Comparison of ENCODE assay signal across 20 cellular contexts in the genomic region with DNA sequence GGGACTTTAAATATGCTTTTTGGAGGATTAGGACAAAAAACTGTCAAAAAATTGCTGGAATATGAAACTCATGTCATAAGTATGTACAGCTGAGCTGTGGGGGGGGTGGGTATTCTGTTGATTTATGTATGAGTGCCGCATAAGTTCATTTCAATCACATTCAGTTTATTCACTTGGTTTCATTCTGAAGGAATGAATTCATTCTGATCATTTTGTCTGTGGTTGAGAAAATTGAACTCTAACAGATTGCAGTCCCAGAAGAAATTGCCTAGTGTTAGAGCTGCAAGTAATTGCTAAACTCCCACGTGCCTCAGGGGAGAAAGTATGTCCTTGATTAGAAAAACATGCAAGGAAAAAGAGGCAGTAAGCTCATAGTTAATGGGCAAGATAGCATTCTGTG.
DNase-seq lines count a peak whose midpoint lies in the region; ATAC-seq and TF ChIP-seq lines count a peak whose summit lies in the region.
"Had no signal": no experiment of that assay in that cellular context is flagged by ENCODE, and none has a peak within 500 bp of the region (broad histone marks: within the 10 kb centered on the region; RNA-seq: fewer than 3 reads in every experiment).

No MANE protein-coding gene starts in this region.

- CTCF ChIA-PET in activated CD8-positive, alpha-beta T cell treated with anti-CD3 and anti-CD28 coated beads, Interleukin-2, amount 10 ng/mL, durations not matched to agents 7 days and 5 days (lab: Charles Lee): no interaction called here

- H3K27me3 ChIP-seq in osteoblast (ENCODE audit: insufficient read depth, low read length) (no peaks in the 10 kb centered on the region), right atrium auricular region (no peaks in the 10 kb centered on the region)
- H3K27me3 ChIP-seq: neural progenitor cell had no signal

- no peaks in the 10 kb centered on the region for H3K36me3 ChIP-seq in osteoblast (ENCODE audit: insufficient read depth, low read length)
- H3K36me3 ChIP-seq in right atrium auricular region: no peaks in the 10 kb centered on the region
- H3K36me3 ChIP-seq: neural progenitor cell had no signal

- H2AFZ ChIP-seq in osteoblast (ENCODE audit: low read length): peak overlapping the region; percentile 11
- H2AFZ ChIP-seq: neural progenitor cell had no signal

- H3K4me1 ChIP-seq in osteoblast (ENCODE audit: insufficient read depth, low read length): peaks cover 11% of the 10 kb centered on the region
- no peaks in the 10 kb centered on the region for H3K4me1 ChIP-seq in right atrium auricular region
- H3K4me1 ChIP-seq: neural progenitor cell had no signal

- ATAC-seq in SK-N-SH treated with all-trans-retinoic acid at 6 μM for 48 hours: peak; percentile 60
- ATAC-seq in activated CD8-positive, alpha-beta T cell treated with anti-CD3 and anti-CD28 coated beads, Interleukin-2, amount 10 ng/mL, durations not matched to agents 7 days and 5 days: no peak
- no peak for ATAC-seq in HG03565 (IDR thresholded peaks at IDR 0.05; ENCODE audit: unreplicated experiment)
- ATAC-seq: activated naive CD8-positive, alpha-beta T cell treated with anti-CD3 and anti-CD28 coated beads, Interleukin-2, amount 50 U/mL, for 24 hours; sciatic nerve; WTC11 had no signal

- no peak for TF ChIP-seq CTCF in fibroblast of pulmonary artery (IDR thresholded peaks at IDR 0.05; ENCODE audit: low read length, missing control alignments)
- TF ChIP-seq CTCF in osteoblast (IDR thresholded peaks at IDR 0.05; ENCODE audit: extremely low read depth, low read depth, low read length): no peak
- TF ChIP-seq CTCF in right atrium auricular region (IDR thresholded peaks at IDR 0.05): no peak

- POLR2A ChIA-PET in activated CD8-positive, alpha-beta T cell treated with anti-CD3 and anti-CD28 coated beads, Interleukin-2, amount 10 ng/mL, durations not matched to agents 7 days and 5 days (lab: Charles Lee): no interaction called here

- H3K4me3 ChIP-seq in fibroblast of pulmonary artery (replicated peaks; ENCODE audit: low read depth, low read length) (no peak overlapping the region), osteoblast (ENCODE audit: insufficient read depth, low read length) (no peak overlapping the region), right atrium auricular region (no peak overlapping the region)
- H3K4me3 ChIP-seq: neural progenitor cell had no signal

- no peaks in the 10 kb centered on the region for H3K27me3 Mint-ChIP-seq in activated CD8-positive, alpha-beta T cell treated with anti-CD3 and anti-CD28 coated beads, Interleukin-2, amount 10 ng/mL, durations not matched to agents 7 days and 5 days (ENCODE audit: low read depth)
- H3K27me3 Mint-ChIP-seq: activated naive CD8-positive, alpha-beta T cell treated with anti-CD3 and anti-CD28 coated beads, Interleukin-2, amount 50 U/mL, for 24 hours had no signal

- H3K4me1 Mint-ChIP-seq in activated CD8-positive, alpha-beta T cell treated with anti-CD3 and anti-CD28 coated beads, Interleukin-2, amount 10 ng/mL, durations not matched to agents 7 days and 5 days (ENCODE audit: low read depth): no peaks in the 10 kb centered on the region
- H3K4me1 Mint-ChIP-seq: activated naive CD8-positive, alpha-beta T cell treated with anti-CD3 and anti-CD28 coated beads, Interleukin-2, amount 50 U/mL, for 24 hours; neural progenitor cell; WTC11 had no signal

- no peak overlapping the region for H3K4me3 Mint-ChIP-seq in activated CD8-positive, alpha-beta T cell treated with anti-CD3 and anti-CD28 coated beads, Interleukin-2, amount 10 ng/mL, durations not matched to agents 7 days and 5 days
- H3K4me3 Mint-ChIP-seq: activated naive CD8-positive, alpha-beta T cell treated with anti-CD3 and anti-CD28 coated beads, Interleukin-2, amount 50 U/mL, for 24 hours; neural progenitor cell; T-helper 1 cell treated with Interleukin-12 subunit alpha and Interleukin-12 subunit beta and Interleukin-4 antibody, amounts not matched to agents 30 μg/mL and 1 μg/mL, for 36 hours; WTC11 had no signal

- H3K36me3 Mint-ChIP-seq in activated CD8-positive, alpha-beta T cell treated with anti-CD3 and anti-CD28 coated beads, Interleukin-2, amount 10 ng/mL, durations not matched to agents 7 days and 5 days (ENCODE audit: low read depth): no peaks in the 10 kb centered on the region
- H3K36me3 Mint-ChIP-seq: neural progenitor cell, WTC11 had no signal

- H3K27ac ChIP-seq in osteoblast (ENCODE audit: low read depth, low read length) (no peak overlapping the region), right atrium auricular region (no peak overlapping the region)
- H3K27ac ChIP-seq: neural progenitor cell had no signal

- H3K9me3 Mint-ChIP-seq in activated CD8-positive, alpha-beta T cell treated with anti-CD3 and anti-CD28 coated beads, Interleukin-2, amount 10 ng/mL, durations not matched to agents 7 days and 5 days (ENCODE audit: insufficient read depth): no peaks in the 10 kb centered on the region
- H3K9me3 Mint-ChIP-seq: T-helper 1 cell treated with Interleukin-12 subunit alpha and Interleukin-12 subunit beta and Interleukin-4 antibody, amounts not matched to agents 30 μg/mL and 1 μg/mL, for 36 hours; WTC11 had no signal

- H3K27ac Mint-ChIP-seq in activated CD8-positive, alpha-beta T cell treated with anti-CD3 and anti-CD28 coated beads, Interleukin-2, amount 10 ng/mL, durations not matched to agents 7 days and 5 days: no peak overlapping the region
- H3K27ac Mint-ChIP-seq: activated naive CD8-positive, alpha-beta T cell treated with anti-CD3 and anti-CD28 coated beads, Interleukin-2, amount 50 U/mL, for 24 hours; neural progenitor cell; T-helper 1 cell treated with Interleukin-12 subunit alpha and Interleukin-12 subunit beta and Interleukin-4 antibody, amounts not matched to agents 30 μg/mL and 1 μg/mL, for 36 hours; WTC11 had no signal

- H4K20me1 ChIP-seq in osteoblast (ENCODE audit: insufficient read depth, low read length): no peaks in the 10 kb centered on the region

- no peaks in the 10 kb centered on the region for H3K9me3 ChIP-seq in osteoblast (ENCODE audit: low read depth, low read length)
- no peaks in the 10 kb centered on the region for H3K9me3 ChIP-seq in right atrium auricular region

- H3K4me2 ChIP-seq in osteoblast (ENCODE audit: insufficient read depth, low read length): peak overlapping the region; percentile 70
- H3K4me2 ChIP-seq: neural progenitor cell had no signal

- H3K79me2 ChIP-seq in osteoblast (ENCODE audit: insufficient read depth, low read length): no peaks in the 10 kb centered on the region

- peak; percentile 55 for DNase-seq in DMS 273 (lab: John Stamatoyannopoulos, UW; ENCODE audit: unreplicated experiment)
- DNase-seq in fibroblast of pulmonary artery (ENCODE audit: low read depth): peak; percentile 45
- peak; percentile 62 for DNase-seq in osteoblast (ENCODE audit: insufficient read length, low spot score, missing footprints)
- no peak for DNase-seq in activated CD8-positive, alpha-beta T cell treated with anti-CD3 and anti-CD28 coated beads, Interleukin-2, amount 10 ng/mL, durations not matched to agents 7 days and 5 days
- no peak for DNase-seq in superior temporal gyrus (ENCODE audit: extremely low spot score)
- no peak for DNase-seq in right atrium auricular region (ENCODE audit: low spot score)
- DNase-seq: activated CD8-positive, alpha-beta memory T cell treated with anti-CD3 and anti-CD28 coated beads for 24 hours; activated naive CD8-positive, alpha-beta T cell treated with anti-CD3 and anti-CD28 coated beads, Interleukin-2, amount 50 U/mL, for 24 hours; Calu3; GDM1; MM.1S; NCI-H1694; NCI-H345; stimulated activated CD4-positive, alpha-beta T cell treated with anti-CD3 and anti-CD28 coated beads, Interleukin-2, amount 100 ng/mL, for 24 hours had no signal

TF ChIP-seq in SK-N-SH treated with all-trans-retinoic acid at 6 μM for 48 hours, 23 proteins besides CTCF, POLR2A, EP300 and RAD21 (continues in another document):
- TF ChIP-seq ARNTL (CRISPR knock-in tag; IDR thresholded peaks at IDR 0.05; ENCODE audit: borderline replicate concordance, low read depth) (no peak), BACH2 (CRISPR knock-in tag; IDR thresholded peaks at IDR 0.05; ENCODE audit: borderline replicate concordance) (no peak), PPARA (CRISPR knock-in tag; IDR thresholded peaks at IDR 0.05; ENCODE audit: borderline replicate concordance) (no peak), ZFP3 (CRISPR knock-in tag; IDR thresholded peaks at IDR 0.05) (no peak), ESRRG (CRISPR knock-in tag; IDR thresholded peaks at IDR 0.05) (no peak), ISL1 (CRISPR knock-in tag; IDR thresholded peaks at IDR 0.05) (no peak), PATZ1 (CRISPR knock-in tag; IDR thresholded peaks at IDR 0.05; ENCODE audit: borderline replicate concordance) (no peak), OSR1 (CRISPR knock-in tag; IDR thresholded peaks at IDR 0.05) (no peak), ZC3H10 (CRISPR knock-in tag; IDR thresholded peaks at IDR 0.05) (no peak)
- TF ChIP-seq, protein P1, sequence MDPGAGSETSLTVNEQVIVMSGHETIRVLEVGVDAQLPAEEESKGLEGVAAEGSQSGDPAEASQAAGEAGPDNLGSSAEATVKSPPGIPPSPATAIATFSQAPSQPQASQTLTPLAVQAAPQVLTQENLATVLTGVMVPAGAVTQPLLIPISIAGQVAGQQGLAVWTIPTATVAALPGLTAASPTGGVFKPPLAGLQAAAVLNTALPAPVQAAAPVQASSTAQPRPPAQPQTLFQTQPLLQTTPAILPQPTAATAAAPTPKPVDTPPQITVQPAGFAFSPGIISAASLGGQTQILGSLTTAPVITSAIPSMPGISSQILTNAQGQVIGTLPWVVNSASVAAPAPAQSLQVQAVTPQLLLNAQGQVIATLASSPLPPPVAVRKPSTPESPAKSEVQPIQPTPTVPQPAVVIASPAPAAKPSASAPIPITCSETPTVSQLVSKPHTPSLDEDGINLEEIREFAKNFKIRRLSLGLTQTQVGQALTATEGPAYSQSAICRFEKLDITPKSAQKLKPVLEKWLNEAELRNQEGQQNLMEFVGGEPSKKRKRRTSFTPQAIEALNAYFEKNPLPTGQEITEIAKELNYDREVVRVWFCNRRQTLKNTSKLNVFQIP (CRISPR knock-in tag; IDR thresholded peaks at IDR 0.05; ENCODE audit: borderline replicate concordance, low read depth): no peak

Comparison
In these comparisons a context has a peak if more than half of its experiments do, and no peak if none do; other contexts are left out.
1. DNase-seq: peak in DMS 273 (single experiment), fibroblast of pulmonary artery (single experiment) and osteoblast (single experiment); none in activated CD8-positive, alpha-beta T cell treated with anti-CD3 and anti-CD28 coated beads, Interleukin-2, amount 10 ng/mL, durations not matched to agents 7 days and 5 days (single experiment), superior temporal gyrus (single experiment) and right atrium auricular region (single experiment).